In the genomic region with DNA sequence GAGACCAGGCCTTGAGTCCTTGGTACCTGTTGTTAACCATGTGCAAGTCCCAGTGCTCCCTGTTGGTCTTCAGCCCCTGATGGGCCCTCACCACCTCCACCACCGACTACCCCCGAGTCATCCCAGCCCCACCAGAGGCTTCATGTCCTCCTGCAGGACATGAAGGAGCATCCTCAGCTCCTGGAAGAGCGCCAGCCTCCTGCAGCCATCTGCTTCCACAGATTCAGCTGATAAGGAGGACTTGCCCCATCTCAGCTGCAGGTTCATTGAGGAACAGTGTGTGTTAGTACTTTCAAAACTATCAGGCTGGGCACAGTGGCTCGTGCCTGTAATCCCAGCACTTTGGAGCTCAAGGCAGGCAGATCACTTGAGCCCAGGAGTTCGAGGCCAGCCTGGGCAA, we compare ENCODE assay signal across 1 cellular context.
TF ChIP-seq lines count a peak whose summit lies in the region.

No MANE protein-coding gene starts in this region.

TF ChIP-seq in GM23338, 12 proteins besides CTCF, POLR2A, EP300 and RAD21 (continued from another document):
- TF ChIP-seq ZNF462 (CRISPR knock-in tag; IDR thresholded peaks at IDR 0.05) = no peak
